ENCODE assay signal across 23 cellular contexts in genomic region chr2:29452036-29452435, GRCh38.
"Had no signal": no experiment of that assay in that cellular context is flagged by ENCODE, and none has a peak within 500 bp of the region (broad histone marks: within the 10 kb centered on the region; RNA-seq: fewer than 3 reads in every experiment).

No MANE protein-coding gene starts in this region.

- H3K36me3 ChIP-seq: stomach, suprapubic skin, thoracic aorta, tibial artery, tibial nerve, transverse colon, upper lobe of left lung, upper lobe of right lung, uterus, vagina had no signal

- H3K9me3 ChIP-seq: stomach, suprapubic skin, testis, thoracic aorta, tibial artery, tibial nerve, transverse colon, upper lobe of left lung, upper lobe of right lung, uterus, vagina had no signal

- H3K27ac ChIP-seq: stomach, suprapubic skin, testis, thoracic aorta, tibial artery, tibial nerve, transverse colon, upper lobe of left lung, upper lobe of right lung, uterus, vagina had no signal

- H3K4me1 ChIP-seq: stomach, suprapubic skin, testis, tibial artery, upper lobe of left lung, upper lobe of right lung, uterus, vagina had no signal

- H3K4me3 ChIP-seq: stomach, suprapubic skin, testis, thoracic aorta, tibial artery, tibial nerve, transverse colon, upper lobe of left lung, upper lobe of right lung, uterus, vagina had no signal

- H3K27me3 ChIP-seq: stomach, suprapubic skin, testis, tibial artery, tibial nerve, transverse colon, upper lobe of left lung, upper lobe of right lung, uterus, vagina had no signal

- DNase-seq: stimulated activated CD4-positive, alpha-beta T cell treated with anti-CD3 and anti-CD28 coated beads, Interleukin-2, amount 100 ng/mL, for 48 hours; stimulated activated CD4-positive, alpha-beta T cell treated with anti-CD3 and anti-CD28 coated beads, Interleukin-4, amount 100 ng/mL, for 1 hour; stimulated activated CD4-positive, alpha-beta T cell treated with anti-CD3 and anti-CD28 coated beads, Interleukin-4, amount 100 ng/mL, for 24 hours; stimulated activated CD4-positive, alpha-beta T cell treated with anti-CD3 and anti-CD28 coated beads, Interleukin-4, amount 100 ng/mL, for 4 hours; stimulated activated CD8-positive, alpha-beta memory T cell treated with anti-CD3 and anti-CD28 coated beads, Interleukin-4, amount 100 ng/mL, for 48 hours; stimulated activated naive B cell treated with anti-CD40 and anti-IgM and Interleukin-4, amounts not matched to agents 10 μg/mL and 1 μg/mL and 100 μg/mL, for 72 hours; stimulated activated naive CD4-positive, alpha-beta T cell; stimulated activated naive CD4-positive, alpha-beta T cell treated with Interleukin-2 at 50 U/mL for 16 hours; stimulated activated naive CD8-positive, alpha-beta T cell treated with anti-CD3 and anti-CD28 coated beads, Interleukin-15, amount 100 ng/mL, for 72 hours; stimulated activated naive CD8-positive, alpha-beta T cell treated with anti-CD3 and anti-CD28 coated beads, Interleukin-15, Interleukin-2, amounts not matched to agents 100 U/mL and 50 U/mL, for 24 hours; stomach; substantia nigra; testis; tibial artery; transverse colon; trophoblast cell; upper lobe of left lung; upper lobe of right lung; uterus had no signal
